32 cellular contexts compared by ENCODE assay signal in the genomic region with DNA sequence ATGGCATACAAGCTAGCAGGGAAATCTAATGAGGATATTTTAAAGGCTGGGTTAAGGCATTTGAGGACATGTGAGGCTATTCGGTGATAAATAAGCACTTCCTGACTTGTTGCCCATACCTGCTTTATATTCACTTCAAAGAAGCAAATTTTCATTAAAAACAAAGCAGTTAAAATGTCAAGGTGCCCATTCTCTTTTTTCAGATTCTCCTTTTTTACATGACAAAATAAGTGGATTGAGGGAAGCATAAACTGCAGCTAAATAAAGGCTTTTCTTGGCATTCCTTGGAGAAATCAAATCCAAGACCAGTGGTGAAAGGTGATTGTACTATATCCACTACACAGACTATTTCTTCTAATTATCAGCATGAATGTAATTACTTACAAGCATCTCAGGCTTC.
"Had no signal": no experiment of that assay in that cellular context is flagged by ENCODE, and none has a peak within 500 bp of the region (broad histone marks: within the 10 kb centered on the region; RNA-seq: fewer than 3 reads in every experiment).

No MANE protein-coding gene starts in this region.

- H3K27ac ChIP-seq: brain microvascular endothelial cell, coronary artery, WERI-Rb-1 had no signal

- H3K36me3 Mint-ChIP-seq: activated CD4-positive, alpha-beta memory T cell treated with anti-CD3 and anti-CD28 coated beads for 36 hours; activated CD8-positive, alpha-beta memory T cell treated with anti-CD3 and anti-CD28 coated beads, Interleukin-2, amount 10 ng/mL, durations not matched to agents 7 days and 5 days; activated naive CD4-positive, alpha-beta T cell treated with anti-CD3 and anti-CD28 coated beads, Interleukin-2, amount 10 ng/mL, durations not matched to agents 7 days and 5 days; activated naive CD4-positive, alpha-beta T cell treated with anti-CD3 and anti-CD28 coated beads, Interleukin-2, amount 50 U/mL, for 72 hours; activated naive CD8-positive, alpha-beta T cell treated with anti-CD3 and anti-CD28 coated beads, Interleukin-2, amount 10 ng/mL, durations not matched to agents 7 days and 5 days had no signal

- H3K27me3 Mint-ChIP-seq: activated B cell treated with CpG ODN at 0.5 μM for 24 hours; activated CD4-positive, alpha-beta T cell treated with anti-CD3 and anti-CD28 coated beads for 36 hours; activated CD8-positive, alpha-beta memory T cell treated with anti-CD3 and anti-CD28 coated beads, Interleukin-2, amount 10 ng/mL, durations not matched to agents 7 days and 5 days; central memory CD8-positive, alpha-beta T cell had no signal

- ATAC-seq: activated CD4-positive, alpha-beta T cell treated with anti-CD3 and anti-CD28 coated beads for 36 hours; activated CD8-positive, alpha-beta memory T cell treated with anti-CD3 and anti-CD28 coated beads, Interleukin-2, amount 10 ng/mL, durations not matched to agents 7 days and 5 days; activated CD8-positive, alpha-beta T cell treated with anti-CD3 and anti-CD28 coated beads, Interleukin-2, amount 10 ng/mL, durations not matched to agents 7 days and 5 days; activated naive CD4-positive, alpha-beta T cell treated with anti-CD3 and anti-CD28 coated beads, Interleukin-2, amount 50 U/mL, for 72 hours; activated T-cell treated with anti-CD3 and anti-CD28 coated beads, Interleukin-2, amount 50 U/mL, for 72 hours; esophagus mucosa; T-helper 17 cell had no signal

- H3K27me3 ChIP-seq: brain microvascular endothelial cell, dorsolateral prefrontal cortex had no signal

- DNase-seq: activated B cell treated with CpG ODN at 0.5 μM for 24 hours; activated CD4-positive, alpha-beta memory T cell treated with anti-CD3 and anti-CD28 coated beads for 36 hours; activated CD4-positive, alpha-beta T cell treated with anti-CD3 and anti-CD28 coated beads for 36 hours; activated CD4-positive, alpha-beta T cell treated with anti-CD3 and anti-CD28 coated beads, Interleukin-2, amount 10 ng/mL, durations not matched to agents 24 days and 14 days; activated CD4-positive, CD25-positive, alpha-beta regulatory T cell treated with anti-CD3 and anti-CD28 coated beads, Interleukin-2, amount 50 U/mL, for 72 hours; activated CD8-positive, alpha-beta memory T cell treated with anti-CD3 and anti-CD28 coated beads, Interleukin-2, amount 10 ng/mL, durations not matched to agents 7 days and 5 days; activated CD8-positive, alpha-beta memory T cell treated with anti-CD3 and anti-CD28 coated beads, Interleukin-2, amount 50 U/mL, for 4 hours; activated CD8-positive, alpha-beta T cell treated with anti-CD3 and anti-CD28 coated beads, Interleukin-2, amount 10 ng/mL, durations not matched to agents 7 days and 5 days; activated gamma-delta T cell; activated naive CD4-positive, alpha-beta T cell; activated naive CD4-positive, alpha-beta T cell treated with anti-CD3 and anti-CD28 coated beads, Interleukin-2, amount 10 ng/mL, durations not matched to agents 7 days and 5 days; activated naive CD8-positive, alpha-beta T cell treated with anti-CD3 and anti-CD28 coated beads, Interleukin-2, amount 10 ng/mL, durations not matched to agents 7 days and 5 days; activated T-cell treated with anti-CD3 and anti-CD28 coated beads, Interleukin-2, amount 50 U/mL, for 1 hour; activated T-cell treated with anti-CD3 and anti-CD28 coated beads, Interleukin-2, amount 50 U/mL, for 72 hours; amniotic stem cell; anterior cingulate cortex; brain microvascular endothelial cell; dorsolateral prefrontal cortex; effector memory CD4-positive, alpha-beta T cell; endodermal cell; foreskin fibroblast; head of caudate nucleus; T-helper 1 cell; T-helper 17 cell; T1000; WERI-Rb-1 had no signal

- H3K9me3 Mint-ChIP-seq: activated B cell treated with CpG ODN at 0.5 μM for 24 hours; activated CD4-positive, alpha-beta memory T cell treated with anti-CD3 and anti-CD28 coated beads for 36 hours; activated CD4-positive, alpha-beta T cell treated with anti-CD3 and anti-CD28 coated beads, Interleukin-2, amount 10 ng/mL, durations not matched to agents 24 days and 14 days; activated naive CD4-positive, alpha-beta T cell treated with anti-CD3 and anti-CD28 coated beads, Interleukin-2, amount 10 ng/mL, durations not matched to agents 7 days and 5 days; activated naive CD4-positive, alpha-beta T cell treated with anti-CD3 and anti-CD28 coated beads, Interleukin-2, amount 50 U/mL, for 72 hours; activated naive CD8-positive, alpha-beta T cell treated with anti-CD3 and anti-CD28 coated beads, Interleukin-2, amount 10 ng/mL, durations not matched to agents 7 days and 5 days; activated T-cell treated with anti-CD3 and anti-CD28 coated beads, Interleukin-2, amount 50 U/mL, for 72 hours; central memory CD8-positive, alpha-beta T cell; dendritic cell treated with granulocyte-macrophage colony-stimulating factor and Interleukin-4, amounts not matched to agents 40 ng/mL and 50 ng/mL, for 4 days; endodermal cell; T-helper 2 cell treated with Interferon-gamma antibody and Interleukin-4, amounts not matched to agents 5 μg/mL and 100 μg/mL, for 36 hours had no signal

- H3K4me1 Mint-ChIP-seq: activated B cell treated with CpG ODN at 0.5 μM for 24 hours; activated CD4-positive, alpha-beta T cell treated with anti-CD3 and anti-CD28 coated beads for 36 hours; activated CD4-positive, alpha-beta T cell treated with anti-CD3 and anti-CD28 coated beads, Interleukin-2, amount 10 ng/mL, durations not matched to agents 24 days and 14 days; activated naive CD4-positive, alpha-beta T cell treated with anti-CD3 and anti-CD28 coated beads, Interleukin-2, amount 10 ng/mL, durations not matched to agents 7 days and 5 days; activated naive CD8-positive, alpha-beta T cell treated with anti-CD3 and anti-CD28 coated beads, Interleukin-2, amount 10 ng/mL, durations not matched to agents 7 days and 5 days; central memory CD8-positive, alpha-beta T cell; T-helper 17 cell had no signal

- H3K4me3 Mint-ChIP-seq: activated B cell treated with CpG ODN at 0.5 μM for 24 hours; activated CD4-positive, alpha-beta memory T cell treated with anti-CD3 and anti-CD28 coated beads for 36 hours; activated CD4-positive, alpha-beta T cell treated with anti-CD3 and anti-CD28 coated beads for 36 hours; activated CD4-positive, alpha-beta T cell treated with anti-CD3 and anti-CD28 coated beads, Interleukin-2, amount 10 ng/mL, durations not matched to agents 24 days and 14 days; activated CD8-positive, alpha-beta memory T cell treated with anti-CD3 and anti-CD28 coated beads, Interleukin-2, amount 10 ng/mL, durations not matched to agents 7 days and 5 days; activated CD8-positive, alpha-beta T cell treated with anti-CD3 and anti-CD28 coated beads, Interleukin-2, amount 10 ng/mL, durations not matched to agents 7 days and 5 days; activated naive CD4-positive, alpha-beta T cell treated with anti-CD3 and anti-CD28 coated beads, Interleukin-2, amount 10 ng/mL, durations not matched to agents 7 days and 5 days; activated naive CD8-positive, alpha-beta T cell treated with anti-CD3 and anti-CD28 coated beads, Interleukin-2, amount 10 ng/mL, durations not matched to agents 7 days and 5 days; activated T-cell treated with anti-CD3 and anti-CD28 coated beads, Interleukin-2, amount 50 U/mL, for 72 hours; central memory CD8-positive, alpha-beta T cell; dendritic cell treated with granulocyte-macrophage colony-stimulating factor and Interleukin-4, amounts not matched to agents 40 ng/mL and 50 ng/mL, for 4 days; endodermal cell; T-helper 17 cell; T-helper 2 cell treated with Interferon-gamma antibody and Interleukin-4, amounts not matched to agents 5 μg/mL and 100 μg/mL, for 36 hours had no signal

- H3K27ac Mint-ChIP-seq: activated B cell treated with CpG ODN at 0.5 μM for 24 hours; activated CD4-positive, alpha-beta memory T cell treated with anti-CD3 and anti-CD28 coated beads for 36 hours; activated CD4-positive, alpha-beta T cell treated with anti-CD3 and anti-CD28 coated beads for 36 hours; activated CD4-positive, alpha-beta T cell treated with anti-CD3 and anti-CD28 coated beads, Interleukin-2, amount 10 ng/mL, durations not matched to agents 24 days and 14 days; activated CD8-positive, alpha-beta memory T cell treated with anti-CD3 and anti-CD28 coated beads, Interleukin-2, amount 10 ng/mL, durations not matched to agents 7 days and 5 days; activated CD8-positive, alpha-beta T cell treated with anti-CD3 and anti-CD28 coated beads, Interleukin-2, amount 10 ng/mL, durations not matched to agents 7 days and 5 days; activated naive CD4-positive, alpha-beta T cell treated with anti-CD3 and anti-CD28 coated beads, Interleukin-2, amount 10 ng/mL, durations not matched to agents 7 days and 5 days; activated naive CD4-positive, alpha-beta T cell treated with anti-CD3 and anti-CD28 coated beads, Interleukin-2, amount 50 U/mL, for 72 hours; activated naive CD8-positive, alpha-beta T cell treated with anti-CD3 and anti-CD28 coated beads, Interleukin-2, amount 10 ng/mL, durations not matched to agents 7 days and 5 days; activated T-cell treated with anti-CD3 and anti-CD28 coated beads, Interleukin-2, amount 50 U/mL, for 72 hours; dendritic cell treated with granulocyte-macrophage colony-stimulating factor and Interleukin-4, amounts not matched to agents 40 ng/mL and 50 ng/mL, for 4 days; endodermal cell; T-helper 17 cell; T-helper 2 cell treated with Interferon-gamma antibody and Interleukin-4, amounts not matched to agents 5 μg/mL and 100 μg/mL, for 36 hours had no signal

- H3K36me3 ChIP-seq: brain microvascular endothelial cell, WERI-Rb-1 had no signal

- H3K4me3 ChIP-seq: coronary artery, dorsolateral prefrontal cortex had no signal
